Comparison of ENCODE assay signal across 17 cellular contexts in genomic region chr10:24695452-24695851, GRCh38. TPM values are rescaled to one million over a fixed set of nuclear protein-coding genes. Genes with fewer than 3 reads are reported as not detected.
DNase-seq lines count a peak whose midpoint lies in the region; ATAC-seq and TF ChIP-seq lines count a peak whose summit lies in the region.
"Had no signal": no experiment of that assay in that cellular context is flagged by ENCODE, and none has a peak within 500 bp of the region (broad histone marks: within the 10 kb centered on the region; RNA-seq: fewer than 3 reads in every experiment).

No MANE protein-coding gene starts in this region.

- no peak for ATAC-seq in HG03025 (IDR thresholded peaks at IDR 0.05; ENCODE audit: low FRiP score, unreplicated experiment)
- no peak for ATAC-seq in GM18511 (IDR thresholded peaks at IDR 0.05; ENCODE audit: unreplicated experiment)
- ATAC-seq: HepG2 had no signal

- H3K4me3 Mint-ChIP-seq in glutamatergic neuron (ENCODE audit: unreplicated experiment) (peak overlapping the region; percentile 64), osteocyte (ENCODE audit: unreplicated experiment) (no peak overlapping the region)
- H3K4me3 Mint-ChIP-seq: CD4-positive, alpha-beta memory T cell had no signal

- H3K27ac ChIP-seq in HEK293 (ENCODE audit: extremely low read depth, low read depth, low read length): no peak overlapping the region
- H3K27ac ChIP-seq: Peyer's patch had no signal

- CTCF ChIA-PET in HEK293 (lab: Yijun Ruan, JAX): no interaction called here

- H3K9me3 ChIP-seq in HEK293 (ENCODE audit: control insufficient read depth, insufficient read depth, low read depth, low read length): no peaks in the 10 kb centered on the region
- H3K9me3 ChIP-seq: BE2C, Peyer's patch had no signal

- POLR2A ChIA-PET in HEK293 (lab: Yijun Ruan, JAX): no interaction called here

- H3K4me1 ChIP-seq in HEK293 (ENCODE audit: control insufficient read depth, insufficient read depth, low read length): peaks cover 5% of the 10 kb centered on the region; the same call in 1 of the 2 replicates
- H3K4me1 ChIP-seq: BE2C, Peyer's patch had no signal

- DNase-seq in NCI-H2171 (lab: John Stamatoyannopoulos, UW) (peak; percentile 30), glutamatergic neuron (no peak), osteocyte (ENCODE audit: extremely low spot score, unreplicated experiment) (no peak)
- no peak for DNase-seq in activated effector memory CD4-positive, alpha-beta T cell treated with anti-CD3 and anti-CD28 coated beads, Interleukin-2, amount 50 U/mL, for 16 hours
- DNase-seq: BE2C; CD4-positive, alpha-beta memory T cell; GOT3; Karpas-422; NCI-H1417 treated with DMSO at 0.1 percent for 48 hours; NCI-H2029 treated with DMSO at 0.1 percent for 48 hours; NCI-H345; Peyer's patch; SHP77 treated with DMSO at 0.1 percent for 48 hours had no signal

- H3K4me1 Mint-ChIP-seq in glutamatergic neuron (ENCODE audit: low read depth, unreplicated experiment): peaks cover 31% of the 10 kb centered on the region
- peaks cover 36% of the 10 kb centered on the region for H3K4me1 Mint-ChIP-seq in osteocyte (ENCODE audit: unreplicated experiment)

- H3K36me3 ChIP-seq in HEK293 (ENCODE audit: control insufficient read depth in 2 of 2, insufficient read depth in 1 of 2, low read length in 2 of 2): peaks cover 0 to 3% of the 10 kb centered on the region in 2 experiments; a peak in 1 of 3 replicates
- H3K36me3 ChIP-seq: BE2C, Peyer's patch had no signal

- H3K9me3 Mint-ChIP-seq in glutamatergic neuron (ENCODE audit: unreplicated experiment) (peaks cover 6% of the 10 kb centered on the region), osteocyte (ENCODE audit: unreplicated experiment) (no peaks in the 10 kb centered on the region)
- H3K9me3 Mint-ChIP-seq: CD4-positive, alpha-beta memory T cell had no signal

- no peak overlapping the region for H3K4me3 ChIP-seq in HEK293 (ENCODE audit: low read depth, low read length)
- H3K4me3 ChIP-seq: Peyer's patch had no signal

- peaks cover 3% of the 10 kb centered on the region for H3K36me3 Mint-ChIP-seq in glutamatergic neuron (ENCODE audit: unreplicated experiment)
- H3K36me3 Mint-ChIP-seq in osteocyte (ENCODE audit: unreplicated experiment): no peaks in the 10 kb centered on the region
- H3K36me3 Mint-ChIP-seq: CD4-positive, alpha-beta memory T cell had no signal

- H3K27ac Mint-ChIP-seq in glutamatergic neuron (ENCODE audit: unreplicated experiment) (peak overlapping the region; percentile 89), osteocyte (ENCODE audit: unreplicated experiment) (peak overlapping the region; percentile 66)

- H3K27me3 Mint-ChIP-seq in glutamatergic neuron (ENCODE audit: unreplicated experiment) (peaks cover 2% of the 10 kb centered on the region), osteocyte (ENCODE audit: unreplicated experiment) (no peaks in the 10 kb centered on the region)
- H3K27me3 Mint-ChIP-seq: CD4-positive, alpha-beta memory T cell had no signal

- TF ChIP-seq CTCF in HEK293 (tag by site-specific recombination; IDR thresholded peaks at IDR 0.05) (no peak), glutamatergic neuron (IDR thresholded peaks at IDR 0.05; ENCODE audit: partially characterized antibody, unreplicated experiment) (no peak), osteocyte (IDR thresholded peaks at IDR 0.05) (no peak)

TF ChIP-seq in HEK293, 187 proteins besides CTCF, POLR2A, EP300 and RAD21:
- TF ChIP-seq ZNF354C (tag by site-specific recombination; IDR thresholded peaks at IDR 0.05; ENCODE audit: borderline replicate concordance, low read depth) (no peak), ZNF624 (tag by site-specific recombination; IDR thresholded peaks at IDR 0.05) (no peak), EGR2 (tag by site-specific recombination; IDR thresholded peaks at IDR 0.05; ENCODE audit: low read depth) (peak; percentile 25; the same call in 1 of the 2 replicates), ZNF701 (tag by site-specific recombination; IDR thresholded peaks at IDR 0.05) (no peak), KLF8 (tag by site-specific recombination; IDR thresholded peaks at IDR 0.05) (no peak), ZBTB10 (tag by site-specific recombination; IDR thresholded peaks at IDR 0.05) (no peak), ZNF394 (tag by site-specific recombination; IDR thresholded peaks at IDR 0.05; ENCODE audit: borderline replicate concordance) (no peak), ZNF600 (tag by site-specific recombination; IDR thresholded peaks at IDR 0.05) (no peak)

RNA-seq across cellular contexts. Expression of gene ARHGAP21, which starts 28.2 kb away (rescaled TPM):
- total RNA-seq in glutamatergic neuron (ENCODE audit: unreplicated experiment) (217 TPM), osteocyte (160 and 170 TPM in 2 replicates)
